Comparison of ENCODE assay signal across 13 cellular contexts in the genomic region with DNA sequence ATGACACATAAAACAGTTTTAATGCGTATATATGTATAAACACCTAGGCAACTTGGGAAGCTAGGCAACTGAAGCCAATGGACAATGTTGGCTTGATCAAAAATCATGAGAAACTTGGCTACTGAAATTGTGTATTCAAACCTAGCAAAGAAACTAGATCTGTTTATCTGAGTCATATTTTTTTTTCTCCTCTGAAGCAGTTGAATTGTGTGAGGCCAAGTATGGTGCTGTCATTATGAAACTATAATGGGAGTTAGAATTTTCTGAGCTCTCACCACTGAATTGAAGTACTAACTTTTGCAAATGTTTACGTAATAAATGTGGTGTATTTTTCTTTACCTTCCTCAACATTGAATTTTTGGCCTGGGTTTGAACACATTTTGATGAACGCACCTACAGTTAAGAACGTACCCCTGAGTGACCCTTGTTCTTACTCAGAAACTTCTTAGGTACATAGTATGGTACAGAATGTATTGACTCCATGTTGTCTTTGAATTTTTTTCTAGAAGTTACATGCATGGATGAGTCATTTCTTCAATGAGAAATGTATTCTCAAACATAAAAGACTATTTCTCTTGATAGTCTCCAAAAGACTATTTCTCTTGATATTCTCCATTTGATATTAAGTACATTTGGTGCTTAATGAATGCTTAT. TPM values are rescaled to one million over a fixed set of nuclear protein-coding genes. Genes with fewer than 3 reads are reported as not detected.
DNase-seq lines count a peak whose midpoint lies in the region; ATAC-seq and TF ChIP-seq lines count a peak whose summit lies in the region.
"Had no signal": no experiment of that assay in that cellular context is flagged by ENCODE, and none has a peak within 500 bp of the region (broad histone marks: within the 10 kb centered on the region; RNA-seq: fewer than 3 reads in every experiment).

No MANE protein-coding gene starts in this region.

- no peak for TF ChIP-seq POLR2A in sigmoid colon (IDR thresholded peaks at IDR 0.05)

- DNase-seq in AG20443 (ENCODE audit: low spot score), result peak; percentile 16
- DNase-seq in cardiac fibroblast (ENCODE audit: low read depth in 2 of 2), result peak; percentile 23 to 44
- no peak for DNase-seq in NOMO-1 (lab: John Stamatoyannopoulos, UW; ENCODE audit: unreplicated experiment in 2 of 2)
- no peak for DNase-seq in cardiac septum (ENCODE audit: low spot score)
- no peak for DNase-seq in sigmoid colon
- no peak for DNase-seq in aorta
- DNase-seq: activated CD4-positive, alpha-beta T cell treated with anti-CD3 and anti-CD28 coated beads for 4 hours; right lobe of liver; stimulated activated CD8-positive, alpha-beta memory T cell treated with anti-CD3 and anti-CD28 coated beads, Interleukin-4, amount 100 ng/mL, for 48 hours had no signal

- ATAC-seq in GM18519 (IDR thresholded peaks at IDR 0.05; ENCODE audit: low FRiP score, unreplicated experiment), result peak; percentile 60
- ATAC-seq in HG03558 (IDR thresholded peaks at IDR 0.05; ENCODE audit: extremely low read depth, unreplicated experiment), result peak; percentile 41
- ATAC-seq in aorta (ENCODE audit: low FRiP score), result no peak
- ATAC-seq: right lobe of liver had no signal

- H3K9me3 ChIP-seq in sigmoid colon (no peaks in the 10 kb centered on the region), aorta (ENCODE audit: control insufficient read depth, low read length) (no peaks in the 10 kb centered on the region)
- H3K9me3 ChIP-seq: HAP-1, right lobe of liver, SJSA1 had no signal

- no peaks in the 10 kb centered on the region for H3K36me3 ChIP-seq in sigmoid colon
- H3K36me3 ChIP-seq in aorta (ENCODE audit: control insufficient read depth in 1 of 2, insufficient read depth in 2 of 2, low read length in 1 of 2), result no peaks in the 10 kb centered on the region
- H3K36me3 ChIP-seq: HAP-1, right lobe of liver, SJSA1 had no signal

- TF ChIP-seq CTCF in cardiac fibroblast (IDR thresholded peaks at IDR 0.05; ENCODE audit: low read depth, low read length) (no peak), sigmoid colon (IDR thresholded peaks at IDR 0.05) (no peak)

- intact Hi-C loops in cardiac septum (cut with DNase I) (no loop called here), sigmoid colon (cut with DNase I) (no loop called here), aorta (cut with DNase I) (no loop called here)

- no peak overlapping the region for H3K4me3 ChIP-seq in cardiac fibroblast (replicated peaks in 1 of 2; ENCODE audit: low read depth in 2 of 2, low read length in 2 of 2)
- no peak overlapping the region for H3K4me3 ChIP-seq in sigmoid colon
- no peak overlapping the region for H3K4me3 ChIP-seq in aorta (ENCODE audit: low read length in 2 of 2)
- H3K4me3 ChIP-seq: HAP-1, right lobe of liver, SJSA1 had no signal

- no peaks in the 10 kb centered on the region for H3K27me3 ChIP-seq in sigmoid colon
- no peaks in the 10 kb centered on the region for H3K27me3 ChIP-seq in aorta (ENCODE audit: control insufficient read depth in 1 of 2, insufficient read depth in 2 of 2, low read length in 1 of 2)
- H3K27me3 ChIP-seq: right lobe of liver, SJSA1 had no signal

- H3K27ac ChIP-seq in sigmoid colon (no peak overlapping the region), aorta (ENCODE audit: low read depth in 1 of 2, low read length in 2 of 2) (no peak overlapping the region)
- H3K27ac ChIP-seq: right lobe of liver, SJSA1 had no signal

- H3K4me1 ChIP-seq in sigmoid colon, result no peaks in the 10 kb centered on the region
- no peaks in the 10 kb centered on the region for H3K4me1 ChIP-seq in aorta (ENCODE audit: control insufficient read depth in 1 of 2, insufficient read depth in 2 of 2, low read length in 2 of 2)
- H3K4me1 ChIP-seq: HAP-1, right lobe of liver, SJSA1 had no signal

- no peak for TF ChIP-seq EP300 in sigmoid colon (IDR thresholded peaks at IDR 0.05)

- WGBS in sigmoid colon, 2 donors, result 85 to 92% methylated on average over 4 of the region's 4 CpGs
- 96 to 98% methylated on average over 4 of the region's 4 CpGs for WGBS in aorta, 2 donors

RNA-seq across cellular contexts. Expression of a gene that starts 23.8 kb away (rescaled TPM):
- total RNA-seq in cardiac septum, result 1.3 TPM
- 1 to 10 TPM in 2 of 4 donors, under 1 TPM in 2; 0.28 to 2.9 (median 0.95) TPM for total RNA-seq in sigmoid colon
- polyA plus RNA-seq in sigmoid colon, result 1 to 10 TPM in 2 of 3 donors, under 1 TPM in 1; under 0.01 to 6.2 (median 2.5) TPM
- 10 to 100 TPM in 1 of 2 donors, 1 to 10 TPM in 1; 7.4 to 11.0 TPM for total RNA-seq in aorta
- 1 to 10 TPM; 1.0 to 4.0 TPM for polyA plus RNA-seq in aorta
- total RNA-seq: SJSA1 had no signal

Comparison
In these comparisons a context has a peak if more than half of its experiments do, and no peak if none do; other contexts are left out.
1. DNase-seq: peak in AG20443 (single experiment) and cardiac fibroblast (2 of 2); none in NOMO-1 (0 of 2), cardiac septum (single experiment), sigmoid colon (single experiment) and aorta (0 of 2).